29 cellular contexts compared by ENCODE assay signal in genomic region chr10:123724747-123725146, GRCh38. TPM values are rescaled to one million over a fixed set of nuclear protein-coding genes. Genes with fewer than 3 reads are reported as not detected.
"Had no signal": no experiment of that assay in that cellular context is flagged by ENCODE, and none has a peak within 500 bp of the region (broad histone marks: within the 10 kb centered on the region; RNA-seq: fewer than 3 reads in every experiment).

No MANE protein-coding gene starts in this region.

- H3K4me1 ChIP-seq: esophagus squamous epithelium, gastrocnemius medialis, heart right ventricle, left lung, lower lobe of right lung had no signal

- DNase-seq: dermis blood vessel endothelial cell; dorsolateral prefrontal cortex; effector CD8-positive, alpha-beta T cell; effector memory CD8-positive, alpha-beta T cell; endodermal cell; erythroblast; esophagus squamous epithelium; foreskin fibroblast; foreskin melanocyte; gastrocnemius medialis; glutamatergic neuron; heart right ventricle; hippocampal formation; kidney; kidney glomerular epithelial cell; left lung; left ventricle myocardium superior; lower lobe of right lung; mesenchymal stem cell; mucosa of descending colon had no signal

- H3K27me3 ChIP-seq: esophagus squamous epithelium, gastrocnemius medialis, left lung had no signal

- ATAC-seq: effector memory CD8-positive, alpha-beta T cell; esophagus mucosa; gastrocnemius medialis; heart right ventricle; left lung; left ventricle myocardium superior; lower lobe of right lung; mucosa of descending colon had no signal

- H3K4me3 ChIP-seq: coronary artery, dorsolateral prefrontal cortex, esophagus squamous epithelium, gastrocnemius medialis, heart right ventricle, left lung, lower lobe of right lung, mucosa of descending colon had no signal

- H3K9me3 ChIP-seq: esophagus squamous epithelium, gastrocnemius medialis, heart right ventricle, left lung, lower lobe of right lung, mucosa of descending colon had no signal

- H3K36me3 ChIP-seq: esophagus squamous epithelium, gastrocnemius medialis, heart right ventricle, left lung, lower lobe of right lung had no signal

- H3K27ac ChIP-seq: coronary artery, dorsolateral prefrontal cortex, epithelial cell of prostate, esophagus squamous epithelium, gastrocnemius medialis, heart right ventricle, left lung, lower lobe of right lung had no signal

RNA-seq across cellular contexts. Expression of gene GPR26, which starts 58.6 kb away (rescaled TPM):
- total RNA-seq: dermis blood vessel endothelial cell, endodermal cell, esophagus mucosa, esophagus squamous epithelium, gastrocnemius medialis, glomerular endothelial cell, heart right ventricle, kidney, left lung, left ventricle myocardium superior, lower leg skin, lower lobe of right lung, lung microvascular endothelial cell, mesenteric fat pad, mesothelial cell of epicardium, mucosa of descending colon, myocyte had no signal
